ENCODE assay signal across 1 cellular context in the genomic region with DNA sequence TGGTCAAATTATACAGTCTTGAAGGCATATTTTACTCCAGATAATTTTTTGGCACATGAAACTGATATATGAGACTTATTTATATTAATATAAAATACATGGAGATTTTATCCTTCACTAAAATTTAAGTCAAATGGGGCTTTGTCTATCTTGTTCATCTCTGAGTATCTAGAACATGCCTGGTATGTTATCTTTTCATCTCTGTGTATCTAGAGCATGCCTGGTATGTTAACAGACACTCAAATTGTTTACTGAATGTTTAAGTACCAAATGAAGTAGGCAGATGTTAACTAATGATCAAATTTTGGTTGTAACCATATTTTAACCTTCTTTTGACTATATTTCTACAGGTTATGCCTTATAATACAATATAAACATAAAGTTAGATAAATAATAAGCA.
TF ChIP-seq lines count a peak whose summit lies in the region.

No MANE protein-coding gene starts in this region.

TF ChIP-seq in IMR-90, 13 proteins besides CTCF, POLR2A, EP300 and RAD21 (continued from another document):
- no peak for TF ChIP-seq SMC3 (IDR thresholded peaks at IDR 0.05; ENCODE audit: low read depth, low read length)
- no peak for TF ChIP-seq RCOR1 (IDR thresholded peaks at IDR 0.05; ENCODE audit: insufficient replicate concordance, low read length)
- TF ChIP-seq, protein P1, sequence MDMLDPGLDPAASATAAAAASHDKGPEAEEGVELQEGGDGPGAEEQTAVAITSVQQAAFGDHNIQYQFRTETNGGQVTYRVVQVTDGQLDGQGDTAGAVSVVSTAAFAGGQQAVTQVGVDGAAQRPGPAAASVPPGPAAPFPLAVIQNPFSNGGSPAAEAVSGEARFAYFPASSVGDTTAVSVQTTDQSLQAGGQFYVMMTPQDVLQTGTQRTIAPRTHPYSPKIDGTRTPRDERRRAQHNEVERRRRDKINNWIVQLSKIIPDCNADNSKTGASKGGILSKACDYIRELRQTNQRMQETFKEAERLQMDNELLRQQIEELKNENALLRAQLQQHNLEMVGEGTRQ (IDR thresholded peaks at IDR 0.05; ENCODE audit: low read depth, low read length) = no peak
- no peak for TF ChIP-seq CEBPB (IDR thresholded peaks at IDR 0.05; ENCODE audit: low read depth, low read length)
- TF ChIP-seq NFE2L2 (IDR thresholded peaks at IDR 0.05; ENCODE audit: low read depth, low read length) = no peak
- no peak for TF ChIP-seq BHLHE40 (IDR thresholded peaks at IDR 0.05; ENCODE audit: low read depth, low read length)
TF ChIP-seq in IMR-90: peak in this region for 0.
